8 cellular contexts compared by ENCODE assay signal in genomic region chr7:7967909-7968543, GRCh38. TPM values are rescaled to one million over a fixed set of nuclear protein-coding genes. Genes with fewer than 3 reads are reported as not detected.
DNase-seq lines count a peak whose midpoint lies in the region; ATAC-seq and TF ChIP-seq lines count a peak whose summit lies in the region.

No MANE protein-coding gene starts in this region.

- H3K4me1 ChIP-seq in SJCRH30 (peaks cover 9% of the 10 kb centered on the region), fibroblast of lung (ENCODE audit: control insufficient read depth, extremely low read depth, insufficient read depth, low read length) (no peaks in the 10 kb centered on the region)

- TF ChIP-seq CTCF in fibroblast of lung (conservative IDR thresholded peaks at IDR 0.05 in 1 of 2, IDR thresholded peaks at IDR 0.05 in 1 of 2; ENCODE audit: low read depth in 1 of 2, low read length in 2 of 2): no peak

- ATAC-seq in HG03432 (IDR thresholded peaks at IDR 0.05; ENCODE audit: unreplicated experiment) (no peak), GM18511 (IDR thresholded peaks at IDR 0.05; ENCODE audit: unreplicated experiment) (no peak)

- H3K9ac ChIP-seq in fibroblast of lung (ENCODE audit: insufficient read depth, low read length): peak overlapping the region; percentile 45

- H3K27me3 ChIP-seq in SJCRH30 (no peaks in the 10 kb centered on the region), fibroblast of lung (ENCODE audit: control insufficient read depth, insufficient read depth, low read length) (no peaks in the 10 kb centered on the region)

- no peaks in the 10 kb centered on the region for H3K9me3 ChIP-seq in SJCRH30 (replicated peaks)
- H3K9me3 ChIP-seq in fibroblast of lung (ENCODE audit: control insufficient read depth, insufficient read depth, low read depth, low read length): no peaks in the 10 kb centered on the region

- H3K36me3 ChIP-seq in SJCRH30 (no peaks in the 10 kb centered on the region), fibroblast of lung (ENCODE audit: control insufficient read depth, insufficient read depth, low read length) (no peaks in the 10 kb centered on the region)

- peak; percentile 63 for TF ChIP-seq POLR2A in GM18526 (IDR thresholded peaks at IDR 0.05; ENCODE audit: extremely low read depth, insufficient read length)

- H3K79me2 ChIP-seq in fibroblast of lung (ENCODE audit: control insufficient read depth, insufficient read depth, low read length): peaks cover 4% of the 10 kb centered on the region

- DNase-seq in SJCRH30 (no peak), fibroblast of lung (ENCODE audit: low read depth in 2 of 2) (no peak), skeletal muscle cell (ENCODE audit: low read depth) (no peak), Ammon's horn (ENCODE audit: low spot score) (no peak)
- no peak for DNase-seq in activated CD4-positive, CD25-positive, alpha-beta regulatory T cell treated with anti-CD3 and anti-CD28 coated beads, Interleukin-2, amount 50 U/mL, for 72 hours

- no peaks in the 10 kb centered on the region for H4K20me1 ChIP-seq in fibroblast of lung (ENCODE audit: control insufficient read depth, extremely low read depth, insufficient read depth, low read length)

- H2AFZ ChIP-seq in fibroblast of lung (ENCODE audit: low read length): peak overlapping the region; percentile 92

- peak overlapping the region; percentile 76 for H3K4me2 ChIP-seq in fibroblast of lung (ENCODE audit: extremely low read depth, insufficient read depth, low read length)

- H3K27ac ChIP-seq in SJCRH30 (no peak overlapping the region), fibroblast of lung (ENCODE audit: insufficient read depth, low read length) (no peak overlapping the region)

- peak overlapping the region; percentile 92 for H3K4me3 ChIP-seq in SJCRH30
- H3K4me3 ChIP-seq in fibroblast of lung (replicated peaks in 1 of 4; ENCODE audit: control extremely low read depth in 1 of 4, insufficient read depth in 1 of 4, low read depth in 3 of 4, low read length in 4 of 4): peak overlapping the region; percentile 72 to 86 (median 78)
- peak overlapping the region; percentile 86 for H3K4me3 ChIP-seq in skeletal muscle cell (ENCODE audit: low read depth, low read length)

RNA-seq across cellular contexts. Expression of gene GLCCI1, which starts 0.6 kb away (rescaled TPM):
- 9.1 and 11.8 TPM in 2 replicates for total RNA-seq in SJCRH30 (2014; rRNA removed; shearing (Covaris generic))
- 6.7 and 8.3 TPM in 2 replicates for total RNA-seq in fibroblast of lung
- 4.4 and 6.1 TPM in 2 replicates for polyA plus RNA-seq in fibroblast of lung
- 2.8 and 3.6 TPM in 2 replicates for polyA plus RNA-seq in fibroblast of lung (2012)
- polyA minus RNA-seq in fibroblast of lung (ENCODE audit: low replicate concordance): 3.6 and 5.0 TPM in 2 replicates
